19 cellular contexts compared by ENCODE assay signal in genomic region chr11:16080688-16081388, GRCh38.
DNase-seq lines count a peak whose midpoint lies in the region; ATAC-seq and TF ChIP-seq lines count a peak whose summit lies in the region.
"Had no signal": no experiment of that assay in that cellular context is flagged by ENCODE, and none has a peak within 500 bp of the region (broad histone marks: within the 10 kb centered on the region; RNA-seq: fewer than 3 reads in every experiment).

No MANE protein-coding gene starts in this region.

- peak; percentile 2 for DNase-seq in CD1c-positive myeloid dendritic cell (ENCODE audit: extremely low spot score)
- DNase-seq in PC-9 = no peak
- no peak for DNase-seq in mucosa of gallbladder (ENCODE audit: low spot score)
- DNase-seq: CD4-positive, alpha-beta memory T cell; NCI-H187; NCI-H2107; NCI-H226; NCI-H524; Right ventricle myocardium superior; T-cell had no signal

- no peaks in the 10 kb centered on the region for H3F3A ChIP-seq in PC-9 (ENCODE audit: insufficient read depth, low read depth)

- H3K79me2 ChIP-seq in OCI-LY3 (ENCODE audit: low read length) (no peaks in the 10 kb centered on the region), PC-9 (ENCODE audit: low read depth) (no peaks in the 10 kb centered on the region)

- no peak overlapping the region for H3K27ac ChIP-seq in OCI-LY3 (ENCODE audit: low read length)
- H3K27ac ChIP-seq in mesodermal cell (ENCODE audit: low read depth, low read length, severe bottlenecking) = peak overlapping the region; percentile 82
- no peak overlapping the region for H3K27ac ChIP-seq in PC-9
- H3K27ac ChIP-seq: A549 had no signal

- H3K4me2 ChIP-seq in OCI-LY3 (ENCODE audit: low read length) (peak overlapping the region; percentile 46), PC-9 (no peak overlapping the region)
- H3K4me2 ChIP-seq: A549, GM23338 had no signal

- no peak overlapping the region for H3K9ac ChIP-seq in OCI-LY3 (ENCODE audit: low read length)

- POLR2A ChIA-PET in PC-9 (lab: Charles Lee; ENCODE audit: unreplicated experiment) = no interaction called here

- H2AFZ ChIP-seq in OCI-LY3 (ENCODE audit: low read depth, low read length) (no peak overlapping the region), PC-9 (no peak overlapping the region)
- H2AFZ ChIP-seq: GM23338 had no signal

- ATAC-seq in GM18868 (IDR thresholded peaks at IDR 0.05; ENCODE audit: unreplicated experiment) (peak; percentile 73), HG03469 (IDR thresholded peaks at IDR 0.05; ENCODE audit: unreplicated experiment) (no peak)
- ATAC-seq: A549, GM23338, HCT116, K562, T-cell had no signal

- H3K4me3 ChIP-seq in OCI-LY3 (ENCODE audit: low read length) = no peak overlapping the region
- no peak overlapping the region for H3K4me3 ChIP-seq in mesodermal cell (ENCODE audit: extremely low read depth, insufficient read depth, low read length, poor library complexity, severe bottlenecking)
- no peak overlapping the region for H3K4me3 ChIP-seq in PC-9
- H3K4me3 ChIP-seq: A549, GM23338, K562, SK-N-MC had no signal

- TF ChIP-seq CTCF in OCI-LY3 (IDR thresholded peaks at IDR 0.05; ENCODE audit: low read depth, low read length) = no peak
- no peak for TF ChIP-seq CTCF in PC-9 (conservative IDR thresholded peaks at IDR 0.05)

- intact Hi-C loops in PC-9 (cut with micrococcal nuclease; ENCODE audit: unreplicated experiment) = no loop called here

- H3K9me3 ChIP-seq in OCI-LY3 (ENCODE audit: insufficient read depth, low read length) (no peaks in the 10 kb centered on the region), mesodermal cell (ENCODE audit: control insufficient read depth, low read length) (no peaks in the 10 kb centered on the region), PC-9 (ENCODE audit: insufficient read depth, low read depth) (no peaks in the 10 kb centered on the region)
- H3K9me3 ChIP-seq: A549 had no signal

- BruUV-seq in PC-9 (replicated peaks; lab: Mats Ljungman, UMichigan) = no TSS peak

- H3K27me3 ChIP-seq in OCI-LY3 (ENCODE audit: low read depth, low read length) (no peaks in the 10 kb centered on the region; the same call in 1 of the 2 replicates), PC-9 (ENCODE audit: insufficient read depth, low read depth) (no peaks in the 10 kb centered on the region)

- no peaks in the 10 kb centered on the region for H3K9me2 ChIP-seq in PC-9 (ENCODE audit: insufficient read depth)

- H3K36me3 ChIP-seq in OCI-LY3 (replicated peaks; ENCODE audit: low read depth, low read length) (no peaks in the 10 kb centered on the region), mesodermal cell (ENCODE audit: control insufficient read depth, insufficient read depth, low read length) (no peaks in the 10 kb centered on the region), PC-9 (ENCODE audit: low read depth) (no peaks in the 10 kb centered on the region)

- CTCF ChIA-PET in PC-9 (lab: Charles Lee) = no interaction called here

- H4K20me1 ChIP-seq in OCI-LY3 (ENCODE audit: insufficient read depth, low read length) (no peaks in the 10 kb centered on the region), PC-9 (ENCODE audit: insufficient read depth) (no peaks in the 10 kb centered on the region)

- WGBS in mesodermal cell (ENCODE audit: insufficient coverage in 2 of 2), 2 experiments = no CpG with 5 or more reads among the region's 4 CpGs

- peaks cover 15% of the 10 kb centered on the region for H3K4me1 ChIP-seq in OCI-LY3 (ENCODE audit: low read length)
- no peaks in the 10 kb centered on the region for H3K4me1 ChIP-seq in mesodermal cell (ENCODE audit: control insufficient read depth, insufficient read depth, low read length, poor library complexity, severe bottlenecking)
- no peaks in the 10 kb centered on the region for H3K4me1 ChIP-seq in PC-9 (replicated peaks; ENCODE audit: insufficient read depth)
- H3K4me1 ChIP-seq: A549 had no signal
